8 cellular contexts compared by ENCODE assay signal in the genomic region with DNA sequence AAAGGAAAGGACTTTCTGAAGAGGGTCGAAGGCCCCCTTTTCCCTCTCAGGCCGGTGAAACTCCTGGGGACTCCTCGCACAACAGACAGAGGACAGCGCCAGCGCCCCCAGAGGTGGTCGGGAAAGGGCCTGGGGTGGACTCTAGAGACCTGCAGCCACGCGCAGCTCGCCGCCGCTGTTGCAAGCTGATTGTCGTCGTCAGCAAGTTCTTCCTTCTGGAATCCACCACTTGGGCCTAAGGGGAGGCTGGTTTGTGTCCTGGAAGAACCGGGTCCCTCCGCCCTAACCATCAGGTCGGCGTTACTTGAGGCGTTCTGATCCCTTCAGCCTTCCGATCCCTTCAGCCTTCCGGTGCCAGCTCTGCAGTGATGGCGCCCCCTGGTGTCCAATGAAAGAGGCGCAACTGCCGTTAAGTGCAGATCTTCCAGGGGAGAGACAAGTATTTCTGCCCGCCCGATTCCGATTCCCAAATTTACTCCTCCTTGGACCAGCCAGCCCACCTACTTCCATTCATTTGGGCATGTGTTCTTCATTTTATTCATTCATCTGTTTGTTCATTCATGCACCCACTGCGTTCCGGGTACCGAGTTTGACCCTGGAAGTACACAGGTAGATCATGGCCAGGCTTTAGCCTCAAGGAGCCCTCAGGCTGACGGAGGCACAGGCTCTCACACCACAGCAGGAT.
DNase-seq lines count a peak whose midpoint lies in the region; ATAC-seq and TF ChIP-seq lines count a peak whose summit lies in the region.

No MANE protein-coding gene starts in this region.

- H3K27me3 Mint-ChIP-seq in activated T-helper 1 cell treated with anti-CD3 and anti-CD28 coated beads, Interleukin-12 subunit alpha, Interleukin-12 subunit beta, Interleukin-2, Interleukin-4 antibody, amounts not matched to agents 30 ng/mL and 10 ng/mL and 1 ng/mL, durations not matched to agents 14 hours and 24 hours and 36 hours (ENCODE audit: insufficient read depth): peaks cover 17% of the 10 kb centered on the region
- peaks cover 79% of the 10 kb centered on the region for H3K27me3 Mint-ChIP-seq in nephron (ENCODE audit: low read depth)
- H3K27me3 Mint-ChIP-seq in stimulated activated naive B cell treated with anti-CD40 and anti-IgM and Interleukin-4, amounts not matched to agents 10 μg/mL and 1 μg/mL and 100 μg/mL, for 72 hours: peaks cover 48 to 72% of the 10 kb centered on the region in 2 donors

- BruUV-seq in PC-3 (replicated peaks; lab: Mats Ljungman, UMichigan): no TSS peak

- H3K4me3 ChIP-seq in PC-3 (ENCODE audit: low read length): peak overlapping the region; percentile 56
- H3K4me3 ChIP-seq in fibroblast of pulmonary artery (replicated peaks; ENCODE audit: low read depth, low read length): peak overlapping the region; percentile 31

- peak overlapping the region; percentile 78 for H3K4me2 ChIP-seq in PC-3 (ENCODE audit: low read length)

- no peak overlapping the region for H3K27ac ChIP-seq in PC-3 (ENCODE audit: low read length)

- H3K4me1 ChIP-seq in PC-3 (ENCODE audit: insufficient read depth, low read length): no peaks in the 10 kb centered on the region

- no peaks in the 10 kb centered on the region for H3K36me3 ChIP-seq in PC-3 (ENCODE audit: low read depth, low read length)

- POLR2A ChIA-PET in PC-3 (lab: Charles Lee; ENCODE audit: unreplicated experiment): no interaction called here

- no peaks in the 10 kb centered on the region for H3F3A ChIP-seq in PC-3 (ENCODE audit: low read length, unreplicated experiment)

- peak overlapping the region; percentile 65 for H2AFZ ChIP-seq in PC-3 (ENCODE audit: low read length)

- H3K27me3 ChIP-seq in PC-3 (ENCODE audit: low read length): peaks cover 29% of the 10 kb centered on the region

- peaks cover 11% of the 10 kb centered on the region for H3K4me1 Mint-ChIP-seq in activated T-helper 1 cell treated with anti-CD3 and anti-CD28 coated beads, Interleukin-12 subunit alpha, Interleukin-12 subunit beta, Interleukin-2, Interleukin-4 antibody, amounts not matched to agents 30 ng/mL and 10 ng/mL and 1 ng/mL, durations not matched to agents 14 hours and 24 hours and 36 hours (ENCODE audit: low read depth)
- no peaks in the 10 kb centered on the region for H3K4me1 Mint-ChIP-seq in nephron
- H3K4me1 Mint-ChIP-seq in stimulated activated naive B cell treated with anti-CD40 and anti-IgM and Interleukin-4, amounts not matched to agents 10 μg/mL and 1 μg/mL and 100 μg/mL, for 72 hours: peaks cover 3 to 14% of the 10 kb centered on the region in 2 donors

- peak; percentile 81 for DNase-seq in D341Med (ENCODE audit: low spot score)
- DNase-seq in HT1080 (ENCODE audit: low read depth): peak; percentile 54
- peak; percentile 84 for DNase-seq in PC-3
- DNase-seq in activated T-helper 1 cell treated with anti-CD3 and anti-CD28 coated beads, Interleukin-12 subunit alpha, Interleukin-12 subunit beta, Interleukin-2, Interleukin-4 antibody, amounts not matched to agents 30 ng/mL and 10 ng/mL and 1 ng/mL, durations not matched to agents 14 hours and 24 hours and 36 hours (ENCODE audit: low spot score): peak; percentile 61
- peak; percentile 72 for DNase-seq in fibroblast of pulmonary artery (ENCODE audit: low read depth)
- peak; percentile 52 for DNase-seq in stimulated activated naive B cell treated with anti-CD40 and anti-IgM and Interleukin-4, amounts not matched to agents 10 μg/mL and 1 μg/mL and 100 μg/mL, for 72 hours

- no peak overlapping the region for H3K4me3 Mint-ChIP-seq in activated T-helper 1 cell treated with anti-CD3 and anti-CD28 coated beads, Interleukin-12 subunit alpha, Interleukin-12 subunit beta, Interleukin-2, Interleukin-4 antibody, amounts not matched to agents 30 ng/mL and 10 ng/mL and 1 ng/mL, durations not matched to agents 14 hours and 24 hours and 36 hours
- H3K4me3 Mint-ChIP-seq in nephron: peak overlapping the region in 2 of 3 experiments; percentile 9 to 41
- peak overlapping the region; percentile 63 to 70 for H3K4me3 Mint-ChIP-seq in stimulated activated naive B cell treated with anti-CD40 and anti-IgM and Interleukin-4, amounts not matched to agents 10 μg/mL and 1 μg/mL and 100 μg/mL, for 72 hours

- peaks cover 5% of the 10 kb centered on the region; the same call in 1 of the 2 replicates for H3K9me3 ChIP-seq in PC-3 (ENCODE audit: low read length)

- H3K79me2 ChIP-seq in PC-3 (ENCODE audit: low read length): no peaks in the 10 kb centered on the region

- H3K9me3 Mint-ChIP-seq in activated T-helper 1 cell treated with anti-CD3 and anti-CD28 coated beads, Interleukin-12 subunit alpha, Interleukin-12 subunit beta, Interleukin-2, Interleukin-4 antibody, amounts not matched to agents 30 ng/mL and 10 ng/mL and 1 ng/mL, durations not matched to agents 14 hours and 24 hours and 36 hours: peaks cover 5% of the 10 kb centered on the region
- peaks cover 5% of the 10 kb centered on the region for H3K9me3 Mint-ChIP-seq in nephron
- peaks cover 3 to 4% of the 10 kb centered on the region in 2 donors for H3K9me3 Mint-ChIP-seq in stimulated activated naive B cell treated with anti-CD40 and anti-IgM and Interleukin-4, amounts not matched to agents 10 μg/mL and 1 μg/mL and 100 μg/mL, for 72 hours

- peak; percentile 93 for ATAC-seq in PC-3
- ATAC-seq in stimulated activated naive B cell treated with anti-CD40 and anti-IgM and Interleukin-4, amounts not matched to agents 10 μg/mL and 1 μg/mL and 100 μg/mL, for 72 hours (replicated peaks): peak; percentile 82 to 86
- ATAC-seq in HG02970 (IDR thresholded peaks at IDR 0.05; ENCODE audit: low FRiP score, unreplicated experiment): no peak

- H3K9ac ChIP-seq in PC-3 (ENCODE audit: low read length): no peak overlapping the region

- CTCF ChIA-PET in PC-3 (lab: Charles Lee): interaction anchor here (0.5 to 1.4 kb wide), 6 partner anchors 19 to 744 kb away, joined by 3 to 6 read pairs (median 4); no protein-coding TSS in a partner anchor

- TF ChIP-seq CTCF in PC-3 (conservative IDR thresholded peaks at IDR 0.05; ENCODE audit: low read depth, low read length): peak; percentile 92
- TF ChIP-seq CTCF in fibroblast of pulmonary artery (IDR thresholded peaks at IDR 0.05; ENCODE audit: low read length, missing control alignments): peak; percentile 72
- TF ChIP-seq CTCF in nephron (IDR thresholded peaks at IDR 0.05; ENCODE audit: unreplicated experiment in 3 of 3): peak; percentile 89 to 94 (median 91)

- no peak overlapping the region for H3K27ac Mint-ChIP-seq in activated T-helper 1 cell treated with anti-CD3 and anti-CD28 coated beads, Interleukin-12 subunit alpha, Interleukin-12 subunit beta, Interleukin-2, Interleukin-4 antibody, amounts not matched to agents 30 ng/mL and 10 ng/mL and 1 ng/mL, durations not matched to agents 14 hours and 24 hours and 36 hours
- no peak overlapping the region for H3K27ac Mint-ChIP-seq in nephron
- no peak overlapping the region for H3K27ac Mint-ChIP-seq in stimulated activated naive B cell treated with anti-CD40 and anti-IgM and Interleukin-4, amounts not matched to agents 10 μg/mL and 1 μg/mL and 100 μg/mL, for 72 hours

- H3K9me2 ChIP-seq in PC-3 (replicated peaks; ENCODE audit: low read length): no peaks in the 10 kb centered on the region

- no peaks in the 10 kb centered on the region for H4K20me1 ChIP-seq in PC-3 (ENCODE audit: low read length)

- H3K36me3 Mint-ChIP-seq in activated T-helper 1 cell treated with anti-CD3 and anti-CD28 coated beads, Interleukin-12 subunit alpha, Interleukin-12 subunit beta, Interleukin-2, Interleukin-4 antibody, amounts not matched to agents 30 ng/mL and 10 ng/mL and 1 ng/mL, durations not matched to agents 14 hours and 24 hours and 36 hours (ENCODE audit: low read depth): no peaks in the 10 kb centered on the region
- no peaks in the 10 kb centered on the region for H3K36me3 Mint-ChIP-seq in nephron (ENCODE audit: low read depth)
- no peaks in the 10 kb centered on the region for H3K36me3 Mint-ChIP-seq in stimulated activated naive B cell treated with anti-CD40 and anti-IgM and Interleukin-4, amounts not matched to agents 10 μg/mL and 1 μg/mL and 100 μg/mL, for 72 hours

- intact Hi-C loops in PC-3 (cut with micrococcal nuclease): loop anchor here (1.0 to 5.0 kb wide), 3 partner anchors 202 to 395 kb away; no protein-coding TSS in a partner anchor
- intact Hi-C loops in activated T-helper 1 cell treated with anti-CD3 and anti-CD28 coated beads, Interleukin-12 subunit alpha, Interleukin-12 subunit beta, Interleukin-2, Interleukin-4 antibody, amounts not matched to agents 30 ng/mL and 10 ng/mL and 1 ng/mL, durations not matched to agents 14 hours and 24 hours and 36 hours (cut with micrococcal nuclease): loop anchor here (1.0 kb wide), 2 partner anchors 321 to 395 kb away; no protein-coding TSS in a partner anchor
